Comparison of ENCODE assay signal across 24 cellular contexts in the genomic region with DNA sequence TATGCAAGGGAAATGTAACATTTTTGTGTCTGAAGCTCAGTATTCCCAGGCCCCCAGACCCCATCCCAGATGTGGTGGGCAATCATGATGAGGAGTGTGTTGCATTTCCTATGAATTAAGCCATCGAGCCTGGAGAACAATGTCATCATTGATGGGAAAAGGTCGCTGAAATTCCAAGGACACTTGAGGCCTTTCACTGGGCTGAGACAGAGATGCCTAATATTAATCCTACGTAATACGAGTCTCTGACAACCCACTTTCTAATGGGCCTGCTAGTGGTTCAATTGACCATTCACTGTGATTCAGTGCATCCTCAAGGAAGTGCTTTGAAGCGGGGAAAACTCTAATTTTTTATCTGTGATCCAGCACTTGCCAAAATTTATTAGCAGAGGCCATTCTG.
"Had no signal": no experiment of that assay in that cellular context is flagged by ENCODE, and none has a peak within 500 bp of the region (broad histone marks: within the 10 kb centered on the region; RNA-seq: fewer than 3 reads in every experiment).

No MANE protein-coding gene starts in this region.

- H3K27ac ChIP-seq: KMS-11, VCaP had no signal

- H3K4me3 ChIP-seq: MG63 had no signal

- DNase-seq: activated CD4-positive, alpha-beta memory T cell treated with anti-CD3 and anti-CD28 coated beads for 36 hours; activated CD4-positive, alpha-beta T cell treated with anti-CD3 and anti-CD28 coated beads, Interleukin-2, amount 10 ng/mL, durations not matched to agents 7 days and 5 days; activated CD4-positive, CD25-positive, alpha-beta regulatory T cell; activated CD8-positive, alpha-beta memory T cell treated with anti-CD3 and anti-CD28 coated beads for 24 hours; activated gamma-delta T cell; activated naive CD4-positive, alpha-beta T cell treated with anti-CD3 and anti-CD28 coated beads for 36 hours; activated T-cell treated with anti-CD3 and anti-CD28 coated beads, Interleukin-2, amount 50 U/mL, for 48 hours; amygdala; MG63; MV-4-11; NCI-H1417 treated with DMSO at 0.1 percent for 48 hours; NCI-H1694; NCI-H2081; NCI-H2171; NCI-H2227 treated with DMSO at 0.1 percent for 48 hours; NCI-H446 treated with DMSO at 0.1 percent for 48 hours; NCI-H526; RPMI8226; SK-N-SH; T-helper 1 cell had no signal

- ATAC-seq: activated T-helper 17 cell treated with anti-CD3 and anti-CD28 coated beads, Interleukin-2, amount 50 U/mL, for 72 hours; Right ventricle myocardium inferior had no signal

- H3K36me3 ChIP-seq: MG63 had no signal

- H3K9me3 ChIP-seq: MG63, SK-N-SH had no signal

- H3K27me3 ChIP-seq: MG63 had no signal
